Comparison of ENCODE assay signal across 8 cellular contexts in genomic region chr3:122754867-122755835, GRCh38. TPM values are rescaled to one million over a fixed set of nuclear protein-coding genes. Genes with fewer than 3 reads are reported as not detected.
DNase-seq lines count a peak whose midpoint lies in the region; ATAC-seq and TF ChIP-seq lines count a peak whose summit lies in the region.

No MANE protein-coding gene starts in this region.

- H3K9me3 ChIP-seq in HAP-1 = no peaks in the 10 kb centered on the region
- no peaks in the 10 kb centered on the region for H3K9me3 ChIP-seq in stomach

- in situ Hi-C loops in G401 (cut with HindIII; ENCODE audit: low sequenced_read_pairs) (no loop called here), HAP-1 (cut with MboI; ENCODE audit: low sequenced_read_pairs) (no loop called here)

- H3K36me3 Mint-ChIP-seq in T-cell = peaks cover 55% of the 10 kb centered on the region

- CTCF ChIA-PET in T-cell (lab: Charles Lee) = interaction anchor here (0.5 to 1.5 kb wide), 10 partner anchors 11 to 357 kb away, joined by 3 to 7 read pairs (median 4); partner anchors contain the start of gene SEMA5B (in 1 of the 2)

- WGBS in stomach, 5 donors = 84 to 91% (median 86%) methylated on average over 8 of the region's 8 CpGs

- H3K4me1 Mint-ChIP-seq in T-cell = no peaks in the 10 kb centered on the region

- H3K36me3 ChIP-seq in HAP-1 (replicated peaks) (0 out of 2 replicates have a peak, but pooled peaks cover 7% of the 10 kb centered on the region), stomach (peaks cover 3 to 48% (median 39%) of the 10 kb centered on the region in 4 donors)

- ATAC-seq in T-cell (replicated peaks in 1 of 4) (peak; percentile 63 to 75 (median 72)), left ventricle myocardium superior (peak; percentile 26), HG02970 (IDR thresholded peaks at IDR 0.05; ENCODE audit: low FRiP score, unreplicated experiment) (no peak)

- TF ChIP-seq CTCF in stomach (IDR thresholded peaks at IDR 0.05) = peak in 5 of 7 experiments; percentile 50 to 64 (median 60)

- no peak overlapping the region for H3K27ac Mint-ChIP-seq in T-cell

- H3K4me3 ChIP-seq in HAP-1 = no peak overlapping the region
- H3K4me3 ChIP-seq in stomach = no peak overlapping the region

- H3K4me3 Mint-ChIP-seq in T-cell = no peak overlapping the region

- no peaks in the 10 kb centered on the region for H3K9me3 Mint-ChIP-seq in T-cell

- POLR2A ChIA-PET in T-cell (lab: Charles Lee) = interaction anchor here (0.5 to 0.6 kb wide), 2 partner anchors 9 to 75 kb away, joined by 3 to 5 read pairs; partner anchors contain the start of gene PARP14 (in 1 of the 2)

- H3K27me3 Mint-ChIP-seq in T-cell = no peaks in the 10 kb centered on the region

- H3K27me3 ChIP-seq in HAP-1 (ENCODE audit: low read depth) (no peaks in the 10 kb centered on the region), stomach (no peaks in the 10 kb centered on the region)

- H3K4me1 ChIP-seq in HAP-1 (peaks cover 8% of the 10 kb centered on the region), stomach (peaks cover 0 to 13% (median 8%) of the 10 kb centered on the region in 4 donors)

- intact Hi-C loops in left ventricle myocardium superior (cut with micrococcal nuclease) = no loop called here
- intact Hi-C loops in stomach (cut with DNase I; ENCODE audit: low total_unique reads) = no loop called here

- DNase-seq in G401 (ENCODE audit: low spot score) (peak; percentile 46), HAP-1 (ENCODE audit: low spot score in 2 of 2) (peak; percentile 24 to 51), T-cell (peak in 5 of 34 experiments; percentile 7 to 18 (median 9)), left ventricle myocardium superior (no peak), stomach (no peak), NCI-H774 (lab: John Stamatoyannopoulos, UW) (no peak)
- DNase-seq in stimulated activated CD4-positive, alpha-beta T cell treated with anti-CD3 and anti-CD28 coated beads, Interleukin-1b, Interleukin-23, amount 100 ng/mL, for 48 hours = no peak

- TF ChIP-seq POLR2A in stomach (IDR thresholded peaks at IDR 0.05) = no peak

- no peak for TF ChIP-seq EP300 in stomach (IDR thresholded peaks at IDR 0.05)

- H3K27ac ChIP-seq in stomach = no peak overlapping the region

RNA-seq across cellular contexts. Expression of gene HSPBAP1, which starts 38.5 kb away (rescaled TPM):
- 5.7 and 12.3 TPM in 2 replicates for total RNA-seq in G401 (2014; rRNA removed; shearing (Covaris generic))
- total RNA-seq in T-cell (10 to 100 TPM; 17.7 to 29.5 (median 22.9) TPM), left ventricle myocardium superior (5.3 TPM), stomach (10 to 100 TPM in 3 of 5 donors, 1 to 10 TPM in 1, not detected in 1; 1.7 to 16.5 (median 10.4) TPM)
- polyA plus RNA-seq in stomach = 1 to 10 TPM; 4.9 to 8.8 (median 6.0) TPM

RNA-seq across cellular contexts. Expression of gene SLC49A4, which starts 39.7 kb away (rescaled TPM):
- 17.9 and 18.2 TPM in 2 replicates for total RNA-seq in G401 (2014; rRNA removed; shearing (Covaris generic))
- total RNA-seq in T-cell (1 to 10 TPM; 6.6 to 8.3 (median 7.6) TPM), left ventricle myocardium superior (16.9 TPM), stomach (10 to 100 TPM in 2 of 5 donors, 1 to 10 TPM in 3; 1.2 to 28.8 (median 5.4) TPM)
- polyA plus RNA-seq in stomach = 1 to 10 TPM in 2 of 3 donors, under 1 TPM in 1; 0.31 to 4.2 (median 3.1) TPM

Comparison
In these comparisons a context has a peak if more than half of its experiments do, and no peak if none do; other contexts are left out.
1. DNase-seq: peak in G401 (single experiment) and HAP-1 (2 of 2); none in left ventricle myocardium superior (single experiment), stomach (single experiment), stimulated activated CD4-positive, alpha-beta T cell treated with anti-CD3 and anti-CD28 coated beads, Interleukin-1b, Interleukin-23, amount 100 ng/mL, for 48 hours (single experiment) and NCI-H774 (single experiment).